1 cellular context compared by ENCODE assay signal in the genomic region with DNA sequence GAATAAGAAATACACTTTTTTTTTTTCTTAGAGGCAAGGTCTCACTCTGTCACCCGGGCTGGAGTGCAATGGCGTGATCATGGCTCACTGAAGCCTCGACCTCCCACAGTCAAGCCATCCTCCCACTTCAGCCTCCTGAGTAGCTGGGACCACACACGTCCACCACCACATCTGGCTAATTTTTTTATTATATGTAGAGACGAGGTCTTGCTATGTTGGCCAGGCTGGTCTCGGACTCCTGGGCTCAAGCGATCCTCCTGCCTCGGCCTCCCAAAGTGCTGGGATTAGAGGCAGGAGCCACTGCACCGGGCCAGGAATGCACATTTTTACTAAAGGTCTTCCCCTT.
A peak's percentile ranks its signal among the peaks of the same experiment; 100 is the strongest.
TF ChIP-seq lines count a peak whose summit lies in the region.

No MANE protein-coding gene starts in this region.

TF ChIP-seq in HepG2, 621 proteins besides CTCF, POLR2A, EP300 and RAD21 (continues in another document):
- TF ChIP-seq ZNF296 (CRISPR knock-in tag; conservative IDR thresholded peaks at IDR 0.05), result no peak
- TF ChIP-seq XBP1 (CRISPR knock-in tag; IDR thresholded peaks at IDR 0.05), result no peak
- no peak for TF ChIP-seq NONO (IDR thresholded peaks at IDR 0.05)
- no peak for TF ChIP-seq NONO (CRISPR knock-in tag; conservative IDR thresholded peaks at IDR 0.05)
- no peak for TF ChIP-seq FOSL1 (CRISPR knock-in tag; IDR thresholded peaks at IDR 0.05; ENCODE audit: borderline replicate concordance)
- no peak for TF ChIP-seq ZNF337 (CRISPR knock-in tag; IDR thresholded peaks at IDR 0.05; ENCODE audit: borderline replicate concordance, low read depth)
- TF ChIP-seq ZFP91 (CRISPR knock-in tag; IDR thresholded peaks at IDR 0.05; ENCODE audit: borderline replicate concordance), result no peak
- TF ChIP-seq, protein P1, sequence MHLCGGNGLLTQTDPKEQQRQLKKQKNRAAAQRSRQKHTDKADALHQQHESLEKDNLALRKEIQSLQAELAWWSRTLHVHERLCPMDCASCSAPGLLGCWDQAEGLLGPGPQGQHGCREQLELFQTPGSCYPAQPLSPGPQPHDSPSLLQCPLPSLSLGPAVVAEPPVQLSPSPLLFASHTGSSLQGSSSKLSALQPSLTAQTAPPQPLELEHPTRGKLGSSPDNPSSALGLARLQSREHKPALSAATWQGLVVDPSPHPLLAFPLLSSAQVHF (CRISPR knock-in tag; IDR thresholded peaks at IDR 0.05), result no peak
- TF ChIP-seq, protein P2, sequence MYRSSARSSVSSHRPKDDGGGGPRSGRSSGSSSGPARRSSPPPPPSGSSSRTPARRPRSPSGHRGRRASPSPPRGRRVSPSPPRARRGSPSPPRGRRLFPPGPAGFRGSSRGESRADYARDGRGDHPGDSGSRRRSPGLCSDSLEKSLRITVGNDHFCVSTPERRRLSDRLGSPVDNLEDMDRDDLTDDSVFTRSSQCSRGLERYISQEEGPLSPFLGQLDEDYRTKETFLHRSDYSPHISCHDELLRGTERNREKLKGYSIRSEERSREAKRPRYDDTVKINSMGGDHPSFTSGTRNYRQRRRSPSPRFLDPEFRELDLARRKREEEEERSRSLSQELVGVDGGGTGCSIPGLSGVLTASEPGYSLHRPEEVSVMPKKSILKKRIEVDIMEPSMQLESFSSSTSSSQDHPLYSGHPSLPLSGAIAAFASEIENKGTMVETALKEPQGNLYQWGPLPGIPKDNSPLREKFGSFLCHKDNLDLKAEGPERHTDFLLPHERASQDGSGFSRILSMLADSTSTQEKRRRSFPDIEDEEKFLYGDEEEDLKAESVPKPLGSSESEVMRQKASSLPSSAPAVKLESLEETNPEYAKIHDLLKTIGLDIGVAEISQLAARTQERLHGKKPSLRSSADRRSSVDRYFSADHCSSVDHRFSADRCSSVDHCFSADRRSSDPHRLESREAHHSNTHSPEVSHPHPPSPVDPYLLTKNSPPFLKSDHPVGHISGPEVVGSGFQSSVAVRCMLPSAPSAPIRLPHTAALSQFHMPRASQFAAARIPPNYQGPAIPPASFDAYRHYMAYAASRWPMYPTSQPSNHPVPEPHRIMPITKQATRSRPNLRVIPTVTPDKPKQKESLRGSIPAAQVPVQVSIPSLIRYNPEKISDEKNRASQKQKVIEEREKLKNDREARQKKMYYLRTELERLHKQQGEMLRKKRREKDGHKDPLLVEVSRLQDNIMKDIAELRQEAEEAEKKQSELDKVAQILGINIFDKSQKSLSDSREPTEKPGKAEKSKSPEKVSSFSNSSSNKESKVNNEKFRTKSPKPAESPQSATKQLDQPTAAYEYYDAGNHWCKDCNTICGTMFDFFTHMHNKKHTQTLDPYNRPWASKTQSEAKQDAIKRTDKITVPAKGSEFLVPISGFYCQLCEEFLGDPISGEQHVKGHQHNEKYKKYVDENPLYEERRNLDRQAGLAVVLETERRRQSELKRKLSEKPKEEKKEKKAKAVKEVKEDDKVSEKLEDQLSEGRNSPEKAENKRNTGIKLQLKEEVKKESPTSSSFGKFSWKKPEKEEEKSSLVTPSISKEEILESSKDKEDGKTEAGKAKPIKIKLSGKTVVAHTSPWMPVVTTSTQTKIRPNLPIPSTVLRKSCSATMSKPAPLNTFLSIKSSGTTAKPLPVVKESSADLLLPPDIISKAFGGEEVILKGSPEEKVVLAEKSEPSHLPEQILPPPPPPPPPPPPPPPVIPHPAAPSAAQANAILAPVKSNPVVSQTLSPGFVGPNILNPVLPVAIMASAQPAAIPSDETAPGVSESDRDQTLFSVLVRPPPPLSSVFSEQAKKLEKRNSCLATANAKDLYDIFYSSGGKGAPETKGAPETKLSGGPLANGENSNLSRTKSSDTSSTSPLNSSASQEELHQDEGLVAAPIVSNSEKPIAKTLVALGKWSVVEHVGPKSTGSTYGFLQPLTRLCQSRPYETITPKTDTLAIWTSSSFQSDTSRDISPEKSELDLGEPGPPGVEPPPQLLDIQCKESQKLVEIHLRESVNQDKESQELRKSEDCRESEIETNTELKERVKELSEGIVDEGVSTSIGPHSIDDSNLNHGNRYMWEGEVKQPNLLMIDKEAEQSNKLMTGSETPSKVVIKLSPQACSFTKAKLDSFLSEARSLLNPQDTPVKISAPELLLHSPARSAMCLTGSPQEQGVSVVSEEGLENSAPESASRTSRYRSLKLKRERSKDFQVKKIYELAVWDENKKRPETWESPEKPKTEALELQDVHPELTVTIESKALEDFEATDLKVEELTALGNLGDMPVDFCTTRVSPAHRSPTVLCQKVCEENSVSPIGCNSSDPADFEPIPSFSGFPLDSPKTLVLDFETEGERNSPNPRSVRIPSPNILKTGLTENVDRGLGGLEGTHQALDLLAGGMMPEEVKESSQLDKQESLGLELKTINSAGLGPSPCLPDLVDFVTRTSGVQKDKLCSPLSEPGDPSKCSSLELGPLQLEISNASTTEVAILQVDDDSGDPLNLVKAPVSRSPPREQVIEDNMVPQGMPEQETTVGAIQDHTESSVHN (CRISPR knock-in tag; IDR thresholded peaks at IDR 0.05), result no peak
- TF ChIP-seq STAG1 (CRISPR knock-in tag; IDR thresholded peaks at IDR 0.05), result no peak
- no peak for TF ChIP-seq ZKSCAN5 (CRISPR knock-in tag; IDR thresholded peaks at IDR 0.05)
- no peak for TF ChIP-seq TOE1 (CRISPR knock-in tag; IDR thresholded peaks at IDR 0.05)
- TF ChIP-seq KDM5B (CRISPR knock-in tag; IDR thresholded peaks at IDR 0.05; ENCODE audit: borderline replicate concordance), result peak; percentile 50; the same call in 1 of the 2 replicates
- 0 out of 2 replicates have a peak, but pooled peaks have one; percentile 13 for TF ChIP-seq ZNF761 (CRISPR knock-in tag; conservative IDR thresholded peaks at IDR 0.05)
- TF ChIP-seq KLF12 (CRISPR knock-in tag; IDR thresholded peaks at IDR 0.05; ENCODE audit: borderline replicate concordance), result no peak
- peak; percentile 26 for TF ChIP-seq SALL1 (CRISPR knock-in tag; IDR thresholded peaks at IDR 0.05)
- TF ChIP-seq CHD4 (IDR thresholded peaks at IDR 0.05; ENCODE audit: borderline replicate concordance, low read length), result peak; percentile 55; the same call in 1 of the 2 replicates
- TF ChIP-seq CSRNP1 (CRISPR knock-in tag; IDR thresholded peaks at IDR 0.05), result no peak
- TF ChIP-seq MED13 (CRISPR knock-in tag; IDR thresholded peaks at IDR 0.05), result no peak
- TF ChIP-seq ZNF549 (CRISPR knock-in tag; IDR thresholded peaks at IDR 0.05), result no peak
- TF ChIP-seq ATF7-NPFF (CRISPR knock-in tag; IDR thresholded peaks at IDR 0.05; ENCODE audit: low read depth), result no peak
- no peak for TF ChIP-seq ELF4 (CRISPR knock-in tag; IDR thresholded peaks at IDR 0.05; ENCODE audit: borderline replicate concordance)
- no peak for TF ChIP-seq CBX5 (CRISPR knock-in tag; IDR thresholded peaks at IDR 0.05; ENCODE audit: borderline replicate concordance)
- no peak for TF ChIP-seq SOX6 (IDR thresholded peaks at IDR 0.05)
- TF ChIP-seq SOX6 (CRISPR knock-in tag; IDR thresholded peaks at IDR 0.05), result no peak
- TF ChIP-seq HDAC1 (CRISPR knock-in tag; IDR thresholded peaks at IDR 0.05), result no peak
- no peak for TF ChIP-seq ZNF577 (CRISPR knock-in tag; IDR thresholded peaks at IDR 0.05; ENCODE audit: borderline replicate concordance, low read depth)
- no peak for TF ChIP-seq FIP1L1 (IDR thresholded peaks at IDR 0.05; ENCODE audit: borderline replicate concordance, insufficient read depth, low read depth, low read length)
- TF ChIP-seq ZSCAN30 (CRISPR knock-in tag; IDR thresholded peaks at IDR 0.05), result no peak
- TF ChIP-seq ZNF576 (CRISPR knock-in tag; IDR thresholded peaks at IDR 0.05), result no peak
- 0 out of 2 replicates have a peak, but pooled peaks have one; percentile 25 for TF ChIP-seq ZNF687 (CRISPR knock-in tag; IDR thresholded peaks at IDR 0.05)
- TF ChIP-seq ZNF510 (CRISPR knock-in tag; IDR thresholded peaks at IDR 0.05; ENCODE audit: low read depth), result no peak
- no peak for TF ChIP-seq ZFP36L1 (CRISPR knock-in tag; IDR thresholded peaks at IDR 0.05)
- TF ChIP-seq, protein P3, sequence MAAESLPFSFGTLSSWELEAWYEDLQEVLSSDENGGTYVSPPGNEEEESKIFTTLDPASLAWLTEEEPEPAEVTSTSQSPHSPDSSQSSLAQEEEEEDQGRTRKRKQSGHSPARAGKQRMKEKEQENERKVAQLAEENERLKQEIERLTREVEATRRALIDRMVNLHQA (CRISPR knock-in tag; IDR thresholded peaks at IDR 0.05), result no peak
- 0 out of 2 replicates have a peak, but pooled peaks have one; percentile 18 for TF ChIP-seq ZNF136 (CRISPR knock-in tag; IDR thresholded peaks at IDR 0.05; ENCODE audit: low read depth)
- no peak for TF ChIP-seq ZFP82 (CRISPR knock-in tag; IDR thresholded peaks at IDR 0.05; ENCODE audit: borderline replicate concordance)
- TF ChIP-seq IKZF1 (IDR thresholded peaks at IDR 0.05), result no peak
- TF ChIP-seq ZSCAN31 (CRISPR knock-in tag; IDR thresholded peaks at IDR 0.05; ENCODE audit: low read depth), result 0 out of 2 replicates have a peak, but pooled peaks have one; percentile 69
- TF ChIP-seq ZNF17 (CRISPR knock-in tag; IDR thresholded peaks at IDR 0.05), result no peak
- TF ChIP-seq ZNF24 (IDR thresholded peaks at IDR 0.05), result no peak
- TF ChIP-seq TBP (CRISPR knock-in tag; IDR thresholded peaks at IDR 0.05), result no peak
- 0 out of 2 replicates have a peak, but pooled peaks have one; percentile 29 for TF ChIP-seq ZNF816 (CRISPR knock-in tag; IDR thresholded peaks at IDR 0.05; ENCODE audit: borderline replicate concordance)
- TF ChIP-seq, protein P4, sequence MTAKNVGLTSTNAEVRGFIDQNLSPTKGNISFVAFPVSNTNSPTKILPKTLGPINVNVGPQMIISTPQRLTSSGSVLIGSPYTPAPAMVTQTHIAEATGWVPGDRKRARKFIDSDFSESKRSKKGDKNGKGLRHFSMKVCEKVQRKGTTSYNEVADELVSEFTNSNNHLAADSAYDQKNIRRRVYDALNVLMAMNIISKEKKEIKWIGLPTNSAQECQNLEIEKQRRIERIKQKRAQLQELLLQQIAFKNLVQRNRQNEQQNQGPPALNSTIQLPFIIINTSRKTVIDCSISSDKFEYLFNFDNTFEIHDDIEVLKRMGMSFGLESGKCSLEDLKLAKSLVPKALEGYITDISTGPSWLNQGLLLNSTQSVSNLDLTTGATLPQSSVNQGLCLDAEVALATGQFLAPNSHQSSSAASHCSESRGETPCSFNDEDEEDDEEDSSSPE (CRISPR knock-in tag; IDR thresholded peaks at IDR 0.05), result no peak
- no peak for TF ChIP-seq MAZ (IDR thresholded peaks at IDR 0.05; ENCODE audit: borderline replicate concordance, low read depth, low read length)
- peak; percentile 19 for TF ChIP-seq MAZ (CRISPR knock-in tag; IDR thresholded peaks at IDR 0.05; ENCODE audit: low read depth)
- no peak for TF ChIP-seq NCOR1 (IDR thresholded peaks at IDR 0.05; ENCODE audit: borderline replicate concordance, low read length)
- TF ChIP-seq ZNF333 (CRISPR knock-in tag; IDR thresholded peaks at IDR 0.05; ENCODE audit: borderline replicate concordance), result no peak
- 0 out of 2 replicates have a peak, but pooled peaks have one; percentile 17 for TF ChIP-seq KLF11 (CRISPR knock-in tag; IDR thresholded peaks at IDR 0.05)
- TF ChIP-seq FOXK1 (CRISPR knock-in tag; IDR thresholded peaks at IDR 0.05; ENCODE audit: borderline replicate concordance, low read depth), result no peak
- TF ChIP-seq ZMYM3 (CRISPR knock-in tag; IDR thresholded peaks at IDR 0.05), result peak; percentile 92
- TF ChIP-seq FLYWCH1 (CRISPR knock-in tag; IDR thresholded peaks at IDR 0.05), result no peak
- no peak for TF ChIP-seq ZNF253 (CRISPR knock-in tag; IDR thresholded peaks at IDR 0.05; ENCODE audit: borderline replicate concordance)
